ENCODE assay signal across 8 cellular contexts in the genomic region with DNA sequence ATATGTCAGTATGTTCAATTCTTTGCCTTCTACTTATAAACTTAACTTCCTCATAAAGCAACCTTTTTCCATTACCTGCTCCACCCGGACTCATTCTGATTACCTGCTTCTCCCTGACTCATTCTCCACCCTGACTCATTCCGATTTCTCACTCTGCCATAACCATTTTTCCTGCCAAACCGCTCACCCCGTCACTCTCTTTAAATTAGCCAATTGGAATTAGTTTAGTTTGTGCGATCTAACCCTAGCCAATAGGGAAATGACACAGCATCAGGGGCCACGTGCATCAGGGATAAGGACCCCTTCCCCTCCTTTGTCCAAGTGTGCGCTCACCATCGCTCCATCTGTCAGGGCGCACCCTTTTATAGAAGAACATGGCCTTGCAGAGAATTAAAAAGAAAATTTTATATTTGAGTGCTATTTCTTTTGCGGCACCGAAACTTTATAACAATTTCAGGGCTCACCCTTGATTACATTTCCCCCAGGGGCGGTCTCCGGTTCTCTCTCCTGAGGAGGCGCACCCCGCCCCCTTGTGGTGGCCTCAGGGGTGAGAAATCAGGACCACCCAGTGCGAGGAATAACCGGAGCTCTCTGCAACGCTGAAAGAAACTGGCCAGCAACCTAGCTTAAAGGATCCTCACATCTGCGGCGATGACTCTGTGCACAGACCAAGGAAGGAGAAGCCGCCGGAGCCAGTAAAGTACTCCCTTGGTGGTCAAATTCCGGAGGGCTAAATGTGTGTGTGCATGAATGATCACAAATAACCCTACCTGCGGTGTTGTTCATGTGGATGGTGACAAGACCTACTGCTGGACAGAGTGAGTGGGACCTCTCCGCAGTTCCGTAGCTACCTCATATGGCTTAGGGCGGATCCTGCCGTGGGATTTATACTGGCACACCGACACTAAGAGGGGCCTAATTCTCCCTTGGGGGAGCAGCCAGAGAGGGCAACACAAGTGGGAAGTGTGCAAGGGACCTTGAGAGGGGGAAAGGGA. TPM values are rescaled to one million over a fixed set of nuclear protein-coding genes. Genes with fewer than 3 reads are reported as not detected.
DNase-seq lines count a peak whose midpoint lies in the region; ATAC-seq, FAIRE-seq and TF ChIP-seq lines count a peak whose summit lies in the region.

No MANE protein-coding gene starts in this region.

- no peak for FAIRE-seq in urothelium cell line (lab: Jason Lieb, UNC)

- H3K36me3 ChIP-seq in SU-DHL-6 (ENCODE audit: low read length) (no peaks in the 10 kb centered on the region), ascending aorta (no peaks in the 10 kb centered on the region), smooth muscle cell (ENCODE audit: low read depth) (no peaks in the 10 kb centered on the region)

- H3K9me3 ChIP-seq in SU-DHL-6 (ENCODE audit: insufficient read depth, low read length) (no peaks in the 10 kb centered on the region), ascending aorta (no peaks in the 10 kb centered on the region), smooth muscle cell (replicated peaks; ENCODE audit: low read depth) (no peaks in the 10 kb centered on the region)

- H3K9me2 ChIP-seq in SU-DHL-6 (replicated peaks; ENCODE audit: insufficient read depth, low read length) = no peaks in the 10 kb centered on the region

- H3K79me2 ChIP-seq in SU-DHL-6 (ENCODE audit: insufficient read depth, low read length) (no peaks in the 10 kb centered on the region), smooth muscle cell (ENCODE audit: low read depth) (no peaks in the 10 kb centered on the region)

- H3K4me1 ChIP-seq in ascending aorta (no peaks in the 10 kb centered on the region), smooth muscle cell (ENCODE audit: low read depth) (no peaks in the 10 kb centered on the region)

- H4K20me1 ChIP-seq in SU-DHL-6 (ENCODE audit: low read depth, low read length) (no peaks in the 10 kb centered on the region), smooth muscle cell (ENCODE audit: low read depth) (no peaks in the 10 kb centered on the region)

- H3K27ac ChIP-seq in SU-DHL-6 (ENCODE audit: low read depth, low read length) (no peak overlapping the region), ascending aorta (no peak overlapping the region), smooth muscle cell (ENCODE audit: low read depth) (no peak overlapping the region)

- H3K4me3 ChIP-seq in SU-DHL-6 (ENCODE audit: insufficient read depth, low read length, poor library complexity, severe bottlenecking) (no peak overlapping the region), ascending aorta (peak overlapping the region; percentile 18 to 28), iPS-11a (ENCODE audit: low read depth, low read length) (peak overlapping the region; percentile 75), smooth muscle cell (no peak overlapping the region)

- peak; percentile 24 for TF ChIP-seq CTCF in SU-DHL-6 (IDR thresholded peaks at IDR 0.05; ENCODE audit: insufficient read depth, low read length, poor library complexity, severe bottlenecking)
- peak in 2 of 3 experiments; percentile 22 to 50 for TF ChIP-seq CTCF in ascending aorta (IDR thresholded peaks at IDR 0.05)
- TF ChIP-seq CTCF in smooth muscle cell (IDR thresholded peaks at IDR 0.05; ENCODE audit: borderline replicate concordance, insufficient read depth, poor library complexity, severe bottlenecking) = peak; percentile 33

- no peak overlapping the region for H2AFZ ChIP-seq in SU-DHL-6 (ENCODE audit: low read depth, low read length, severe bottlenecking)
- no peak overlapping the region for H2AFZ ChIP-seq in smooth muscle cell (ENCODE audit: low read depth)

- DNase-seq in EL = peak; percentile 17
- DNase-seq in ascending aorta (ENCODE audit: low spot score in 2 of 2) = no peak
- no peak for DNase-seq in smooth muscle cell (lab: John Stamatoyannopoulos, UW; ENCODE audit: unreplicated experiment)
- no peak for DNase-seq in NCI-H2107 treated with DMSO at 0.1 percent for 48 hours (lab: John Stamatoyannopoulos, UW; ENCODE audit: unreplicated experiment)
- no peak for DNase-seq in urothelium cell line (ENCODE audit: low spot score)

- no peak for ATAC-seq in HG03342 (IDR thresholded peaks at IDR 0.05; ENCODE audit: unreplicated experiment)

- intact Hi-C loops in ascending aorta (cut with DNase I) = no loop called here

- H3F3A ChIP-seq in SU-DHL-6 (ENCODE audit: insufficient read depth) (no peaks in the 10 kb centered on the region), smooth muscle cell (ENCODE audit: low read depth) (no peaks in the 10 kb centered on the region)

- no peak overlapping the region for H3K4me2 ChIP-seq in SU-DHL-6 (ENCODE audit: low read depth, low read length, poor library complexity, severe bottlenecking)
- H3K4me2 ChIP-seq in smooth muscle cell = no peak overlapping the region

- no peaks in the 10 kb centered on the region for H3K27me3 ChIP-seq in SU-DHL-6 (ENCODE audit: low read length)
- H3K27me3 ChIP-seq in ascending aorta = no peaks in the 10 kb centered on the region
- peaks cover 14% of the 10 kb centered on the region for H3K27me3 ChIP-seq in smooth muscle cell (ENCODE audit: low read depth)

- 81% methylated on average over 29 of the region's 29 CpGs for WGBS in smooth muscle cell (ENCODE audit: low lambda C conversion rate)

- H3K9ac ChIP-seq in SU-DHL-6 (ENCODE audit: low read length) = no peak overlapping the region
- no peak overlapping the region for H3K9ac ChIP-seq in smooth muscle cell (ENCODE audit: low read depth)

RNA-seq across cellular contexts. Expression of gene CBR3, which starts 30.3 kb away (rescaled TPM):
- total RNA-seq in ascending aorta (59.2 TPM), smooth muscle cell (3.3 and 3.5 TPM in 2 replicates)
- polyA plus RNA-seq in smooth muscle cell = 0.78 and 2.9 TPM in 2 replicates

RNA-seq across cellular contexts. Expression of gene CBR1, which starts 34.8 kb away (rescaled TPM):
- 101 TPM for total RNA-seq in ascending aorta
- 89.1 and 90.7 TPM in 2 replicates for total RNA-seq in smooth muscle cell
- 67.1 and 73.0 TPM in 2 replicates for polyA plus RNA-seq in smooth muscle cell

RNA-seq across cellular contexts. Expression of gene SETD4, which starts 44.3 kb away (rescaled TPM):
- total RNA-seq in ascending aorta = 35.9 TPM
- 8.5 and 18.7 TPM in 2 replicates for total RNA-seq in smooth muscle cell
- 10.0 and 12.7 TPM in 2 replicates for polyA plus RNA-seq in smooth muscle cell

RNA-seq across cellular contexts. Expression of gene DOP1B, which starts 52.0 kb away (rescaled TPM):
- total RNA-seq in ascending aorta = 4.5 TPM
- total RNA-seq in smooth muscle cell = 11.0 and 14.5 TPM in 2 replicates
- 3.2 and 8.8 TPM in 2 replicates for polyA plus RNA-seq in smooth muscle cell

Comparison
In these comparisons a context has a peak if more than half of its experiments do, and no peak if none do; other contexts are left out.
1. H3K4me3 ChIP-seq: peak in ascending aorta (2 of 2) and iPS-11a (single experiment); none in SU-DHL-6 (single experiment) and smooth muscle cell (single experiment).
2. RNA of gene CBR3, which starts 30.3 kb away (total RNA-seq): 59.2 TPM in ascending aorta (single experiment); 3.3 to 3.5 TPM in smooth muscle cell; every median in the first group is over 10 times any median in the second.
3. Peak in every context shown above with its lines, with median percentiles within 50 percentile points of each other: CTCF ChIP-seq.